9 cellular contexts compared by ENCODE assay signal in genomic region chr4:26719954-26720552, GRCh38.
A peak's percentile ranks its signal among the peaks of the same experiment; 100 is the strongest.
DNase-seq lines count a peak whose midpoint lies in the region; ATAC-seq, FAIRE-seq and TF ChIP-seq lines count a peak whose summit lies in the region.
"Had no signal": no experiment of that assay in that cellular context is flagged by ENCODE, and none has a peak within 500 bp of the region (broad histone marks: within the 10 kb centered on the region; RNA-seq: fewer than 3 reads in every experiment).

No MANE protein-coding gene starts in this region.

- H3K4me1 Mint-ChIP-seq in T-cell = peaks cover 12 to 18% (median 16%) of the 10 kb centered on the region in 3 donors

- H3K27me3 Mint-ChIP-seq in T-cell = no peaks in the 10 kb centered on the region
- H3K27me3 Mint-ChIP-seq: central memory CD8-positive, alpha-beta T cell had no signal

- H3K9me3 Mint-ChIP-seq in T-cell = no peaks in the 10 kb centered on the region
- H3K9me3 Mint-ChIP-seq: central memory CD8-positive, alpha-beta T cell had no signal

- no peak overlapping the region for H3K4me3 Mint-ChIP-seq in T-cell
- H3K4me3 Mint-ChIP-seq: central memory CD8-positive, alpha-beta T cell had no signal

- FAIRE-seq in A204.1 (lab: Jason Lieb, UNC) (peak; percentile 97), frontal cortex (lab: Jason Lieb, UNC) (peak; percentile 98)

- POLR2A ChIA-PET in T-cell (lab: Charles Lee) = interaction anchor here in 1 of 2 donors (0.5 kb wide), 1 partner anchor 149 kb away, joined by 6 read pairs; no protein-coding TSS in a partner anchor

- peaks cover 22% of the 10 kb centered on the region for H3K36me3 Mint-ChIP-seq in T-cell

- ATAC-seq in GM19324 (IDR thresholded peaks at IDR 0.05; ENCODE audit: low FRiP score, unreplicated experiment) (no peak), T-cell (replicated peaks in 1 of 4) (no peak)

- CTCF ChIA-PET in T-cell (lab: Charles Lee) = no interaction called here

- DNase-seq in RKO (ENCODE audit: low spot score) = peak; percentile 60
- DNase-seq in frontal cortex (ENCODE audit: low spot score in 2 of 2) = no peak
- DNase-seq in epidermal melanocyte (ENCODE audit: insufficient read length, low spot score) = no peak
- no peak for DNase-seq in activated CD8-positive, alpha-beta memory T cell treated with anti-CD3 and anti-CD28 coated beads, Interleukin-2, amount 50 U/mL, for 48 hours
- no peak for DNase-seq in T-cell

- TF ChIP-seq CTCF in GM12873 (IDR thresholded peaks at IDR 0.05; ENCODE audit: insufficient read depth, low read depth, low read length, missing control alignments) = peak; percentile 43

- no peak overlapping the region for H3K27ac Mint-ChIP-seq in T-cell
